8 cellular contexts compared by ENCODE assay signal in the genomic region with DNA sequence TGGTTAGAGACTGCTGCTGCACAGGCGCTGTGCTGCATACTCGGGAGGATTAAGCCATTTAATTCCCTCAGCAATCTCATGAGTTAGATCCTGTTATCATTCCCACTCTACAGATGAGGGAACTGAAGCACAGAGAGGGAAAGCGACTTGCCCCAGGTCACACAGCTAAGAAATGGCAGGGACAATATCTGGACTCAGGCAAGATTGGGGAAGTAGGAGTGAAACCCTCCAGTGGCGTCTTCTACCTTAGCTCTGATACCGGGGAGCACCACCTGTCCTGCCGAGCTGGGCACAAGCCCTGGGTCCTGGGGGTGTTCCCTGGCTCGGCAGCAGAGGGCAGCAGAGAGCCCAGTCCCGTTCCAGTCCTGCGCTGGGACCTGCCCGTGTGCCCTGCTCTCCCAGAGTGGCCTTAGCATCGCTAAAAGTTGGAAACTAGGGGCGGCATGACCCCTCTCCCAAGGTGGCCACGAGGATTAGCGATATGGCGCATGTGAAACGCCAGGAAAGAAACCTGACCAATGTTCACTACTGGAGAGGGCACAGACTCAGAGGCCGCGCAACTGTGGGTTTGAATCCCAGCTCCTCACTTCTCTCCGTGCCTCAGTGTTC. TPM values are rescaled to one million over a fixed set of nuclear protein-coding genes. Genes with fewer than 3 reads are reported as not detected.
DNase-seq lines count a peak whose midpoint lies in the region; ATAC-seq and TF ChIP-seq lines count a peak whose summit lies in the region.

No MANE protein-coding gene starts in this region.

- peaks cover 20% of the 10 kb centered on the region for H3K27me3 Mint-ChIP-seq in activated T-helper 1 cell treated with anti-CD3 and anti-CD28 coated beads, Interleukin-12 subunit alpha, Interleukin-12 subunit beta, Interleukin-2, Interleukin-4 antibody, amounts not matched to agents 30 ng/mL and 10 ng/mL and 1 ng/mL, durations not matched to agents 14 hours and 24 hours and 36 hours (ENCODE audit: insufficient read depth)

- no peak overlapping the region for H4K12ac ChIP-seq in trophoblast cell (ENCODE audit: low read depth, low read length)

- no peak overlapping the region for H3K4me3 ChIP-seq in trophoblast cell (ENCODE audit: low read depth, low read length)
- no peak overlapping the region for H3K4me3 ChIP-seq in uterus

- H3K4ac ChIP-seq in trophoblast cell (ENCODE audit: low read depth, low read length): no peak overlapping the region

- no peak overlapping the region for H2AFZ ChIP-seq in trophoblast cell (ENCODE audit: insufficient read depth, low read length, poor library complexity)

- H2AK5ac ChIP-seq in trophoblast cell (ENCODE audit: low read length): no peak overlapping the region

- H3K27ac Mint-ChIP-seq in activated T-helper 1 cell treated with anti-CD3 and anti-CD28 coated beads, Interleukin-12 subunit alpha, Interleukin-12 subunit beta, Interleukin-2, Interleukin-4 antibody, amounts not matched to agents 30 ng/mL and 10 ng/mL and 1 ng/mL, durations not matched to agents 14 hours and 24 hours and 36 hours: no peak overlapping the region

- H3K27ac ChIP-seq in foreskin keratinocyte (no peak overlapping the region), trophoblast cell (ENCODE audit: low read depth, low read length) (no peak overlapping the region), uterus (no peak overlapping the region)

- no peak overlapping the region for H3K4me3 Mint-ChIP-seq in activated T-helper 1 cell treated with anti-CD3 and anti-CD28 coated beads, Interleukin-12 subunit alpha, Interleukin-12 subunit beta, Interleukin-2, Interleukin-4 antibody, amounts not matched to agents 30 ng/mL and 10 ng/mL and 1 ng/mL, durations not matched to agents 14 hours and 24 hours and 36 hours

- H3K4me1 ChIP-seq in foreskin keratinocyte: peaks cover 16% of the 10 kb centered on the region
- H3K4me1 ChIP-seq in trophoblast cell (ENCODE audit: control insufficient read depth in 1 of 2, insufficient read depth in 2 of 2, low read length in 2 of 2): peaks cover 7 to 9% of the 10 kb centered on the region in 2 experiments
- H3K4me1 ChIP-seq in uterus: peaks cover 0 to 7% of the 10 kb centered on the region in 2 donors

- peaks cover 27% of the 10 kb centered on the region for H3K4me1 Mint-ChIP-seq in activated T-helper 1 cell treated with anti-CD3 and anti-CD28 coated beads, Interleukin-12 subunit alpha, Interleukin-12 subunit beta, Interleukin-2, Interleukin-4 antibody, amounts not matched to agents 30 ng/mL and 10 ng/mL and 1 ng/mL, durations not matched to agents 14 hours and 24 hours and 36 hours (ENCODE audit: low read depth)

- no peak overlapping the region for H3K23ac ChIP-seq in trophoblast cell (ENCODE audit: low read length)

- H3K9ac ChIP-seq in trophoblast cell (ENCODE audit: low read length): no peak overlapping the region

- no peak for TF ChIP-seq POLR2A in uterus (IDR thresholded peaks at IDR 0.05)

- peak; percentile 86 for TF ChIP-seq CTCF in foreskin keratinocyte (conservative IDR thresholded peaks at IDR 0.05)
- peak; percentile 86 to 92 (median 91) for TF ChIP-seq CTCF in uterus (IDR thresholded peaks at IDR 0.05)

- no peaks in the 10 kb centered on the region for H3K9me3 ChIP-seq in trophoblast cell (ENCODE audit: insufficient read depth, low read depth, low read length)
- no peaks in the 10 kb centered on the region for H3K9me3 ChIP-seq in uterus

- H2BK120ac ChIP-seq in trophoblast cell (ENCODE audit: insufficient read depth, low read length, poor library complexity): no peak overlapping the region

- ATAC-seq in foreskin keratinocyte (no peak), HG02885 (IDR thresholded peaks at IDR 0.05; ENCODE audit: poor library complexity, unreplicated experiment) (no peak)

- intact Hi-C loops in activated T-helper 1 cell treated with anti-CD3 and anti-CD28 coated beads, Interleukin-12 subunit alpha, Interleukin-12 subunit beta, Interleukin-2, Interleukin-4 antibody, amounts not matched to agents 30 ng/mL and 10 ng/mL and 1 ng/mL, durations not matched to agents 14 hours and 24 hours and 36 hours (cut with micrococcal nuclease): loop anchor here (1.0 to 5.0 kb wide), 5 partner anchors 13 to 223 kb away; partner anchors contain the start of genes SYNGR4 and TMEM143
- intact Hi-C loops in uterus (cut with DNase I; ENCODE audit: low total_unique reads): loop anchor here (10.0 kb wide), 2 partner anchors 95 to 125 kb away; partner anchors contain the start of genes FAM83E, RPL18 and SPHK2

- no CpG with 5 or more reads among the region's 19 CpGs for WGBS in trophoblast cell (ENCODE audit: extremely low coverage, insufficient coverage, insufficient read length)

- no peaks in the 10 kb centered on the region for H3K9me3 Mint-ChIP-seq in activated T-helper 1 cell treated with anti-CD3 and anti-CD28 coated beads, Interleukin-12 subunit alpha, Interleukin-12 subunit beta, Interleukin-2, Interleukin-4 antibody, amounts not matched to agents 30 ng/mL and 10 ng/mL and 1 ng/mL, durations not matched to agents 14 hours and 24 hours and 36 hours

- H4K91ac ChIP-seq in trophoblast cell (ENCODE audit: low read depth, low read length): no peak overlapping the region

- H3K36me3 ChIP-seq in trophoblast cell (ENCODE audit: control insufficient read depth in 1 of 2, insufficient read depth in 2 of 2, low read length in 2 of 2) (no peaks in the 10 kb centered on the region), uterus (no peaks in the 10 kb centered on the region)

- peak; percentile 93 for DNase-seq in ELF-1 (ENCODE audit: low read depth, low spot score)
- peak in 67 of 76 experiments; percentile 14 to 87 (median 72) for DNase-seq in HUDEP-2 (lab: John Stamatoyannopoulos, UW; ENCODE audit: unreplicated experiment in 76 of 76)
- peak; percentile 72 for DNase-seq in activated T-helper 1 cell treated with anti-CD3 and anti-CD28 coated beads, Interleukin-12 subunit alpha, Interleukin-12 subunit beta, Interleukin-2, Interleukin-4 antibody, amounts not matched to agents 30 ng/mL and 10 ng/mL and 1 ng/mL, durations not matched to agents 14 hours and 24 hours and 36 hours (ENCODE audit: low spot score)
- DNase-seq in foreskin keratinocyte: no peak
- peak; percentile 67 to 86 for DNase-seq in trophoblast cell
- peak; percentile 64 to 74 for DNase-seq in uterus

- peaks cover 4% of the 10 kb centered on the region for H3K79me1 ChIP-seq in trophoblast cell (ENCODE audit: low read length)

- no peak overlapping the region for H3K18ac ChIP-seq in trophoblast cell (ENCODE audit: low read length)

- no peaks in the 10 kb centered on the region for H3K36me3 Mint-ChIP-seq in activated T-helper 1 cell treated with anti-CD3 and anti-CD28 coated beads, Interleukin-12 subunit alpha, Interleukin-12 subunit beta, Interleukin-2, Interleukin-4 antibody, amounts not matched to agents 30 ng/mL and 10 ng/mL and 1 ng/mL, durations not matched to agents 14 hours and 24 hours and 36 hours (ENCODE audit: low read depth)

- H3K14ac ChIP-seq in trophoblast cell (ENCODE audit: low read length): no peak overlapping the region

- no peak overlapping the region for H2BK12ac ChIP-seq in trophoblast cell (ENCODE audit: low read length)

- H3K27me3 ChIP-seq in foreskin keratinocyte (no peaks in the 10 kb centered on the region), trophoblast cell (ENCODE audit: insufficient read depth, low read length) (no peaks in the 10 kb centered on the region), uterus (no peaks in the 10 kb centered on the region)

- no peak overlapping the region for H3K4me2 ChIP-seq in trophoblast cell (ENCODE audit: low read length)

- peaks cover 2% of the 10 kb centered on the region for H3K79me2 ChIP-seq in trophoblast cell (ENCODE audit: control insufficient read depth, insufficient read depth, low read length, poor library complexity)

- H2BK5ac ChIP-seq in trophoblast cell (ENCODE audit: low read depth, low read length, poor library complexity): no peak overlapping the region

- H4K8ac ChIP-seq in trophoblast cell (ENCODE audit: low read depth, low read length): no peak overlapping the region

TF ChIP-seq in PFSK-1, 5 proteins besides CTCF, POLR2A, EP300 and RAD21:
- TF ChIP-seq FOXP2 (optimal IDR thresholded peaks at IDR 0.05; ENCODE audit: borderline replicate concordance, extremely low read depth, extremely low read length, insufficient read depth): peak; percentile 53
- TF ChIP-seq TAF1 (IDR thresholded peaks at IDR 0.05; ENCODE audit: borderline replicate concordance, insufficient read depth, low read length): no peak

RNA-seq across cellular contexts. Expression of gene CYTH2, which starts 20.5 kb away (rescaled TPM):
- 63.9 TPM for polyA plus RNA-seq in PFSK-1 (2012; ENCODE audit: insufficient read length, low read depth)
- 35.9 and 37.1 TPM in 2 replicates for total RNA-seq in activated T-helper 1 cell treated with anti-CD3 and anti-CD28 coated beads, Interleukin-12 subunit alpha, Interleukin-12 subunit beta, Interleukin-2, Interleukin-4 antibody, amounts not matched to agents 30 ng/mL and 10 ng/mL and 1 ng/mL, durations not matched to agents 14 hours and 24 hours and 36 hours
- total RNA-seq in foreskin keratinocyte (33.5 and 34.1 TPM in 2 replicates), uterus (10 to 100 TPM in 3 of 4 donors, 1 to 10 TPM in 1; 7.2 to 70.3 (median 36.5) TPM)
- 44.8 and 46.9 TPM in 2 replicates for polyA plus RNA-seq in foreskin keratinocyte
- 63.7 and 67.0 TPM in 2 replicates for polyA plus RNA-seq in trophoblast cell (2013)

RNA-seq across cellular contexts. Expression of gene LMTK3, which starts 21.9 kb away (rescaled TPM):
- 8.6 TPM for polyA plus RNA-seq in PFSK-1 (2012; ENCODE audit: insufficient read length, low read depth)
- 2.0 and 3.1 TPM in 2 replicates for total RNA-seq in activated T-helper 1 cell treated with anti-CD3 and anti-CD28 coated beads, Interleukin-12 subunit alpha, Interleukin-12 subunit beta, Interleukin-2, Interleukin-4 antibody, amounts not matched to agents 30 ng/mL and 10 ng/mL and 1 ng/mL, durations not matched to agents 14 hours and 24 hours and 36 hours
- total RNA-seq in foreskin keratinocyte (4.2 and 4.3 TPM in 2 replicates), uterus (under 1 TPM in 2 of 4 donors, not detected in 2; 0.28 to 0.52 TPM)
- polyA plus RNA-seq in foreskin keratinocyte: 3.6 TPM in 2 replicates
- polyA plus RNA-seq in trophoblast cell (2013): 14.4 and 14.6 TPM in 2 replicates

RNA-seq across cellular contexts. Expression of gene KCNJ14, which starts 34.3 kb away (rescaled TPM):
- 0.99 TPM for polyA plus RNA-seq in PFSK-1 (2012; ENCODE audit: insufficient read length, low read depth)
- total RNA-seq in activated T-helper 1 cell treated with anti-CD3 and anti-CD28 coated beads, Interleukin-12 subunit alpha, Interleukin-12 subunit beta, Interleukin-2, Interleukin-4 antibody, amounts not matched to agents 30 ng/mL and 10 ng/mL and 1 ng/mL, durations not matched to agents 14 hours and 24 hours and 36 hours: 2.2 and 2.4 TPM in 2 replicates
- 0.49 and 0.51 TPM in 2 replicates for total RNA-seq in foreskin keratinocyte
- 0.28 and 0.43 TPM in 2 replicates for polyA plus RNA-seq in foreskin keratinocyte
- polyA plus RNA-seq in trophoblast cell (2013): 0.49 and 0.57 TPM in 2 replicates
- 1 to 10 TPM in 2 of 4 donors, under 1 TPM in 1, not detected in 1; 0.29 to 2.2 (median 1.2) TPM for total RNA-seq in uterus

RNA-seq across cellular contexts. Expression of gene GRWD1, which starts 43.9 kb away (rescaled TPM):
- polyA plus RNA-seq in PFSK-1 (2012; ENCODE audit: insufficient read length, low read depth): 54.2 TPM
- 96.0 and 100 TPM in 2 replicates for total RNA-seq in activated T-helper 1 cell treated with anti-CD3 and anti-CD28 coated beads, Interleukin-12 subunit alpha, Interleukin-12 subunit beta, Interleukin-2, Interleukin-4 antibody, amounts not matched to agents 30 ng/mL and 10 ng/mL and 1 ng/mL, durations not matched to agents 14 hours and 24 hours and 36 hours
- total RNA-seq in foreskin keratinocyte: 54.9 and 59.6 TPM in 2 replicates
- polyA plus RNA-seq in foreskin keratinocyte: 43.9 and 50.7 TPM in 2 replicates
- 13.3 and 13.5 TPM in 2 replicates for polyA plus RNA-seq in trophoblast cell (2013)
- 10 to 100 TPM in 2 of 4 donors, 1 to 10 TPM in 2; 7.7 to 33.8 (median 21.3) TPM for total RNA-seq in uterus

Comparison
In these comparisons a context has a peak if more than half of its experiments do, and no peak if none do; other contexts are left out.
1. DNase-seq: peak in ELF-1 (single experiment), HUDEP-2 (67 of 76), activated T-helper 1 cell treated with anti-CD3 and anti-CD28 coated beads, Interleukin-12 subunit alpha, Interleukin-12 subunit beta, Interleukin-2, Interleukin-4 antibody, amounts not matched to agents 30 ng/mL and 10 ng/mL and 1 ng/mL, durations not matched to agents 14 hours and 24 hours and 36 hours (single experiment), trophoblast cell (2 of 2) and uterus (2 of 2); none in foreskin keratinocyte (0 of 2).